Comparison of ENCODE assay signal across 25 cellular contexts in the genomic region with DNA sequence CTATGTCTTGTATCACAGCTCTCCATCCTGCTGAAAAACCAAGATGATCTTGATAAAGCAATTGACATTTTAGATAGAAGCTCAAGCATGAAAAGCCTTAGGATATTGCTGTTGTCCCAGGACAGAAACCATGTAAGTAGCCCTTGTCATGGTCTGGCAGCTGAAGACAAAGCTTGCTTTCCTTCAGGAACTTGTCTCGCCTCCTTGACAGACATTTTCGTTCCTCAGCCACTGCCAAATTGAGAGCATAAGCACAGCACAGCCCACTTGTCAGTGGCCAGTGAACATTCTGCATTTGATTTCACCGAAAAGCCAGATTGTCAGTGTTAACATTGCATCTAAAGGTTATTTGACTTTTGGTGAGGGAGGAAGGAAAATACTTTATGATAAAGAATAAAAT.
"Had no signal": no experiment of that assay in that cellular context is flagged by ENCODE, and none has a peak within 500 bp of the region (broad histone marks: within the 10 kb centered on the region; RNA-seq: fewer than 3 reads in every experiment).

No MANE protein-coding gene starts in this region.

- H3K4me2 ChIP-seq: SK-N-SH had no signal

- H3K27ac ChIP-seq: SJSA1 had no signal

- ATAC-seq: activated CD8-positive, alpha-beta T cell treated with anti-CD3 and anti-CD28 coated beads, Interleukin-2, amount 10 ng/mL, durations not matched to agents 7 days and 5 days; Panc1 had no signal

- H3K27me3 ChIP-seq: SJSA1 had no signal

- H3K4me1 ChIP-seq: SJSA1 had no signal

- FAIRE-seq: TTC549 had no signal

- H3K9me3 Mint-ChIP-seq: activated CD4-positive, alpha-beta T cell treated with anti-CD3 and anti-CD28 coated beads, Interleukin-2, amount 10 ng/mL, durations not matched to agents 7 days and 5 days; activated T-cell treated with anti-CD3 and anti-CD28 coated beads, Interleukin-2, amount 50 U/mL, for 24 hours; activated T-helper 2 cell treated with anti-CD3 and anti-CD28 coated beads, Interferon-gamma antibody, Interleukin-2, Interleukin-4, amounts not matched to agents 10 μg/mL and 5 μg/mL and 100 μg/mL, durations not matched to agents 14 hours and 24 hours and 36 hours; T-helper 1 cell treated with Interleukin-12 subunit alpha and Interleukin-12 subunit beta and Interleukin-4 antibody, amounts not matched to agents 30 μg/mL and 1 μg/mL, for 36 hours; T-helper 2 cell treated with Interferon-gamma antibody and Interleukin-4, amounts not matched to agents 5 μg/mL and 100 μg/mL, for 36 hours had no signal

- H3K9me3 ChIP-seq: SJSA1, SK-N-SH had no signal

- H3K4me3 Mint-ChIP-seq: activated CD4-positive, alpha-beta T cell treated with anti-CD3 and anti-CD28 coated beads, Interleukin-2, amount 10 ng/mL, durations not matched to agents 7 days and 5 days; activated CD8-positive, alpha-beta T cell treated with anti-CD3 and anti-CD28 coated beads, Interleukin-2, amount 10 ng/mL, durations not matched to agents 7 days and 5 days; activated naive CD8-positive, alpha-beta T cell; activated T-cell treated with anti-CD3 and anti-CD28 coated beads, Interleukin-2, amount 50 U/mL, for 24 hours; T-helper 1 cell treated with Interleukin-12 subunit alpha and Interleukin-12 subunit beta and Interleukin-4 antibody, amounts not matched to agents 30 μg/mL and 1 μg/mL, for 36 hours; T-helper 2 cell treated with Interferon-gamma antibody and Interleukin-4, amounts not matched to agents 5 μg/mL and 100 μg/mL, for 36 hours had no signal

- H3K27me3 Mint-ChIP-seq: activated CD4-positive, alpha-beta T cell treated with anti-CD3 and anti-CD28 coated beads, Interleukin-2, amount 10 ng/mL, durations not matched to agents 7 days and 5 days; activated naive CD8-positive, alpha-beta T cell; activated T-cell treated with anti-CD3 and anti-CD28 coated beads, Interleukin-2, amount 50 U/mL, for 24 hours had no signal

- H3K4me1 Mint-ChIP-seq: activated CD4-positive, alpha-beta T cell treated with anti-CD3 and anti-CD28 coated beads, Interleukin-2, amount 10 ng/mL, durations not matched to agents 7 days and 5 days had no signal

- DNase-seq: activated CD4-positive, alpha-beta T cell treated with anti-CD3 and anti-CD28 coated beads, Interleukin-2, amount 10 ng/mL, durations not matched to agents 7 days and 5 days; activated CD4-positive, alpha-beta T cell treated with anti-CD3 and anti-CD28 coated beads, Interleukin-2, amount 50 U/mL, for 48 hours; activated CD8-positive, alpha-beta T cell treated with anti-CD3 and anti-CD28 coated beads, Interleukin-2, amount 10 ng/mL, durations not matched to agents 7 days and 5 days; activated gamma-delta T cell; activated naive CD4-positive, alpha-beta T cell treated with Interleukin-2 at 50 U/mL for 16 hours; activated T-cell treated with anti-CD3 and anti-CD28 coated beads, Interleukin-2, amount 50 U/mL, for 24 hours; amniotic stem cell; aorta; NCI-H1105; NCI-H1417 treated with DMSO at 0.1 percent for 48 hours; NCI-H1930; NCI-H2081 treated with DMSO at 0.1 percent for 48 hours; NCI-H226; NCI-H446 treated with DMSO at 0.1 percent for 48 hours; NCI-H524; NCI-H69; SHP77 treated with DMSO at 0.1 percent for 48 hours; SK-N-SH had no signal

- H3K27ac Mint-ChIP-seq: activated CD4-positive, alpha-beta T cell treated with anti-CD3 and anti-CD28 coated beads, Interleukin-2, amount 10 ng/mL, durations not matched to agents 7 days and 5 days; activated CD8-positive, alpha-beta T cell treated with anti-CD3 and anti-CD28 coated beads, Interleukin-2, amount 10 ng/mL, durations not matched to agents 7 days and 5 days; activated T-helper 2 cell treated with anti-CD3 and anti-CD28 coated beads, Interferon-gamma antibody, Interleukin-2, Interleukin-4, amounts not matched to agents 10 μg/mL and 5 μg/mL and 100 μg/mL, durations not matched to agents 14 hours and 24 hours and 36 hours; T-helper 1 cell treated with Interleukin-12 subunit alpha and Interleukin-12 subunit beta and Interleukin-4 antibody, amounts not matched to agents 30 μg/mL and 1 μg/mL, for 36 hours; T-helper 2 cell treated with Interferon-gamma antibody and Interleukin-4, amounts not matched to agents 5 μg/mL and 100 μg/mL, for 36 hours had no signal

- H3K9ac ChIP-seq: SK-N-SH had no signal

- H3K4me3 ChIP-seq: SJSA1 had no signal
